Comparison of ENCODE assay signal across 25 cellular contexts in genomic region chr12:9640024-9640423, GRCh38. TPM values are rescaled to one million over a fixed set of nuclear protein-coding genes. Genes with fewer than 3 reads are reported as not detected.
A peak's percentile ranks its signal among the peaks of the same experiment; 100 is the strongest.
DNase-seq lines count a peak whose midpoint lies in the region; ATAC-seq, FAIRE-seq and TF ChIP-seq lines count a peak whose summit lies in the region.
"Had no signal": no experiment of that assay in that cellular context is flagged by ENCODE, and none has a peak within 500 bp of the region (broad histone marks: within the 10 kb centered on the region; RNA-seq: fewer than 3 reads in every experiment).

No MANE protein-coding gene starts in this region.

- 82% methylated on average over 2 of the region's 2 CpGs for WGBS in HepG2 (ENCODE audit: low lambda C conversion rate)
- 76% methylated on average over 2 of the region's 2 CpGs for WGBS in right lobe of liver (ENCODE audit: insufficient coverage, low coverage, low lambda C conversion rate, missing lambda C conversion rate)
- 43% methylated on average over 2 of the region's 2 CpGs for WGBS in K562 (ENCODE audit: insufficient coverage, low coverage, missing lambda C conversion rate)

- FAIRE-seq in HepG2 (lab: Jason Lieb, UNC) (no peak), GM19239 (lab: Jason Lieb, UNC) (peak; percentile 63), K562 (lab: Jason Lieb, UNC) (no peak)
- FAIRE-seq: D721Med, G401.6, GM12891, GM18507 had no signal

- in situ Hi-C loops in HepG2 (cut with HindIII; ENCODE audit: extremely low pct_ligation_motif_present, low pct_unique_long_range_greater_than_20kb): no loop called here
- in situ Hi-C loops in K562 (cut with MboI): loop anchor here (25.0 kb wide), 1 partner anchor 303 kb away; no protein-coding TSS in a partner anchor

- intact Hi-C loops in HepG2 (cut with micrococcal nuclease; ENCODE audit: unreplicated experiment): no loop called here
- intact Hi-C loops in right lobe of liver (cut with DNase I): no loop called here
- intact Hi-C loops in K562 (cut with micrococcal nuclease): no loop called here
- intact Hi-C loops in posterior vena cava (cut with DNase I): no loop called here

- H3K27me3 ChIP-seq in HepG2 (ENCODE audit: control insufficient read depth in 1 of 2, insufficient read depth in 2 of 2, low read length in 2 of 2) (no peaks in the 10 kb centered on the region), right lobe of liver (no peaks in the 10 kb centered on the region), K562 (ENCODE audit: control insufficient read depth in 2 of 2, insufficient read depth in 2 of 2, low read length in 2 of 2) (no peaks in the 10 kb centered on the region)
- H3K27me3 ChIP-seq: BLaER1 treated with 17β-estradiol and CSF1 and Interleukin-3, amounts not matched to agents 10 nM and 100 nM had no signal

- no peak overlapping the region for H3K4me3 ChIP-seq in HepG2 (replicated peaks in 1 of 3; ENCODE audit: insufficient read depth in 1 of 3, low read depth in 2 of 3, low read length in 3 of 3)
- H3K4me3 ChIP-seq in right lobe of liver: no peak overlapping the region
- H3K4me3 ChIP-seq in K562: no peak overlapping the region
- H3K4me3 ChIP-seq: BLaER1 treated with 17β-estradiol and CSF1 and Interleukin-3, amounts not matched to agents 10 nM and 100 nM had no signal

- no peaks in the 10 kb centered on the region for H3K36me3 ChIP-seq in HepG2 (replicated peaks in 1 of 2; ENCODE audit: control insufficient read depth in 1 of 2, insufficient read depth in 2 of 2, low read length in 2 of 2)
- no peaks in the 10 kb centered on the region for H3K36me3 ChIP-seq in right lobe of liver
- H3K36me3 ChIP-seq in K562 (ENCODE audit: control insufficient read depth, insufficient read depth, low read length): no peaks in the 10 kb centered on the region

- H3K79me2 ChIP-seq in HepG2 (ENCODE audit: insufficient read depth, low read length) (no peaks in the 10 kb centered on the region), K562 (ENCODE audit: control insufficient read depth, insufficient read depth, low read length) (no peaks in the 10 kb centered on the region)

- H3K9ac ChIP-seq in HepG2 (ENCODE audit: insufficient read depth, low read depth, low read length) (no peak overlapping the region), K562 (ENCODE audit: insufficient read depth in 1 of 2, low read depth in 2 of 2, low read length in 2 of 2) (no peak overlapping the region)
- H3K9ac ChIP-seq: BLaER1 treated with 17β-estradiol and CSF1 and Interleukin-3, amounts not matched to agents 10 nM and 100 nM had no signal

- H3K9me1 ChIP-seq in K562 (ENCODE audit: control insufficient read depth, insufficient read depth, low read length): no peaks in the 10 kb centered on the region

- no peak for ATAC-seq in HepG2
- ATAC-seq in right lobe of liver: no peak
- no peak for ATAC-seq in K562
- no peak for ATAC-seq in HG02938 (IDR thresholded peaks at IDR 0.05; ENCODE audit: unreplicated experiment)
- ATAC-seq in HG02981 (IDR thresholded peaks at IDR 0.05; ENCODE audit: unreplicated experiment): no peak
- ATAC-seq: CD8-positive, alpha-beta T cell had no signal

- POLR2A ChIA-PET in HepG2 (lab: Yijun Ruan, JAX): no interaction called here
- POLR2A ChIA-PET in K562 (lab: Yijun Ruan, JAX): no interaction called here

- BruUV-seq in HepG2 (replicated peaks; lab: Mats Ljungman, UMichigan): no TSS peak
- no TSS peak for BruUV-seq in K562 (replicated peaks; lab: Mats Ljungman, UMichigan)

- TF ChIP-seq RAD21 in HepG2 (CRISPR knock-in tag; IDR thresholded peaks at IDR 0.05) (no peak), K562 (CRISPR knock-in tag; conservative IDR thresholded peaks at IDR 0.05 in 1 of 2, IDR thresholded peaks at IDR 0.05 in 1 of 2) (no peak)

- TF ChIP-seq POLR2A in HepG2 (IDR thresholded peaks at IDR 0.05; ENCODE audit: insufficient read depth in 1 of 2, low read depth in 2 of 2, low read length in 2 of 2): no peak
- no peak for TF ChIP-seq POLR2A in right lobe of liver (IDR thresholded peaks at IDR 0.05)
- TF ChIP-seq POLR2A in K562 (conservative IDR thresholded peaks at IDR 0.05): no peak

- H3K4me1 ChIP-seq in HepG2 (ENCODE audit: insufficient read depth, low read length): no peaks in the 10 kb centered on the region
- H3K4me1 ChIP-seq in right lobe of liver: no peaks in the 10 kb centered on the region
- no peaks in the 10 kb centered on the region; a peak in 1 of 5 replicates for H3K4me1 ChIP-seq in K562 (replicated peaks in 1 of 2; ENCODE audit: control insufficient read depth in 2 of 2, insufficient read depth in 2 of 2, low read length in 2 of 2)

- H3K9me3 ChIP-seq in HepG2 (ENCODE audit: low read length) (no peaks in the 10 kb centered on the region), right lobe of liver (no peaks in the 10 kb centered on the region), K562 (replicated peaks; ENCODE audit: control insufficient read depth, insufficient read depth, low read depth, low read length) (peaks cover 13% of the 10 kb centered on the region)

- TF ChIP-seq CTCF in HepG2 (CRISPR knock-in tag; IDR thresholded peaks at IDR 0.05) (no peak), right lobe of liver (IDR thresholded peaks at IDR 0.05) (no peak), K562 (IDR thresholded peaks at IDR 0.05 in 2 of 3, conservative IDR thresholded peaks at IDR 0.05 in 1 of 3; ENCODE audit: insufficient read depth in 2 of 3, low read depth in 1 of 3, low read length in 3 of 3) (no peak)

- H2AFZ ChIP-seq in HepG2 (ENCODE audit: low read length) (no peak overlapping the region), K562 (ENCODE audit: low read depth, low read length) (no peak overlapping the region)

- CTCF ChIA-PET in HepG2 (lab: Yijun Ruan, JAX; ENCODE audit: low intra/inter-chr PET ratio, low total read pairs): no interaction called here
- CTCF ChIA-PET in K562 (lab: Yijun Ruan, JAX; ENCODE audit: low intra/inter-chr PET ratio): no interaction called here

- H3K27ac ChIP-seq in HepG2 (ENCODE audit: extremely low read length, insufficient read depth, low read length): no peak overlapping the region
- H3K27ac ChIP-seq in right lobe of liver: no peak overlapping the region
- H3K27ac ChIP-seq in K562 (ENCODE audit: extremely low read depth, low read depth, low read length): no peak overlapping the region
- H3K27ac ChIP-seq: 22Rv1; BLaER1 treated with 17β-estradiol and CSF1 and Interleukin-3, amounts not matched to agents 10 nM and 100 nM; C4-2B had no signal

- H3K4me2 ChIP-seq in HepG2 (ENCODE audit: low read depth, low read length) (no peak overlapping the region), K562 (ENCODE audit: insufficient read depth, low read length) (no peak overlapping the region)

- H4K20me1 ChIP-seq in HepG2 (ENCODE audit: insufficient read depth, low read length) (no peaks in the 10 kb centered on the region), K562 (replicated peaks; ENCODE audit: control insufficient read depth, insufficient read depth, low read length) (no peaks in the 10 kb centered on the region)
- H4K20me1 ChIP-seq: BLaER1 treated with 17β-estradiol and CSF1 and Interleukin-3, amounts not matched to agents 10 nM and 100 nM had no signal

- DNase-seq in HepG2 (ENCODE audit: low spot score): no peak
- DNase-seq in right lobe of liver: no peak
- DNase-seq in GM19239 (ENCODE audit: insufficient read length, low spot score): no peak
- DNase-seq in K562 (ENCODE audit: extremely low read depth in 1 of 4, low spot score in 3 of 4): no peak
- no peak for DNase-seq in posterior vena cava (ENCODE audit: low spot score)
- DNase-seq: ACHN; Caco-2; Calu3; CD4-positive, alpha-beta T cell; CD8-positive, alpha-beta T cell; DMS79 treated with DMSO at 0.1 percent for 48 hours; GF-D8 had no signal

- TF ChIP-seq EP300 in HepG2 (IDR thresholded peaks at IDR 0.05; ENCODE audit: low read depth in 2 of 2, low read length in 2 of 2) (no peak), HepG2 (CRISPR knock-in tag; IDR thresholded peaks at IDR 0.05; ENCODE audit: borderline replicate concordance) (no peak), K562 (IDR thresholded peaks at IDR 0.05; ENCODE audit: low read length) (no peak)

RNA-seq across cellular contexts. Expression of gene CLEC2D, which starts 29.5 kb away (rescaled TPM):
- 0.69 and 2.5 TPM in 2 replicates for total RNA-seq in HepG2 (2016; rRNA removed; fragmentation: Illumina TruSeq; extraction: Trizol)
- 4.0 TPM in 2 replicates for total RNA-seq in HepG2 (2016; cell fraction: cytosol; rRNA removed; fragmentation: Illumina TruSeq; extraction: Trizol; ENCODE audit: low read depth)
- 0.18 and 2.5 TPM in 2 replicates for total RNA-seq in HepG2 (2016; cell fraction: insoluble cytoplasmic fraction; rRNA removed; fragmentation: Illumina TruSeq; extraction: Trizol)
- 0.87 and 2.4 TPM in 2 replicates for total RNA-seq in HepG2 (2016; cell fraction: membrane; rRNA removed; fragmentation: Illumina TruSeq; extraction: Trizol)
- 7.5 and 7.7 TPM in 2 replicates for total RNA-seq in HepG2 (2016; cell fraction: nucleus; rRNA removed; fragmentation: Illumina TruSeq; extraction: Trizol)
- polyA plus RNA-seq in HepG2 (2011; rRNA removed): 7.7 and 8.6 TPM in 2 replicates
- polyA plus RNA-seq in HepG2 (2011; cell fraction: cytosol; rRNA removed): 0.85 and 3.0 TPM in 2 replicates
- polyA plus RNA-seq in HepG2 (2011; cell fraction: nucleus; rRNA removed): 30.5 and 31.4 TPM in 2 replicates
- 5.3 and 5.9 TPM in 2 replicates for polyA plus RNA-seq in HepG2 (2012)
- 0.26 and 0.28 TPM in 2 replicates for polyA plus RNA-seq in HepG2 (2016; cell fraction: cytosol; fragmentation: Illumina TruSeq; extraction: Trizol; ENCODE audit: low read depth)
- polyA plus RNA-seq in HepG2 (2016; cell fraction: insoluble cytoplasmic fraction; fragmentation: Illumina TruSeq; extraction: Trizol; ENCODE audit: low read depth): 0.49 and 1.2 TPM in 2 replicates
- 0.22 and 0.38 TPM in 2 replicates for polyA plus RNA-seq in HepG2 (2016; cell fraction: membrane; fragmentation: Illumina TruSeq; extraction: Trizol; ENCODE audit: low read depth)
- polyA plus RNA-seq in HepG2 (2016; cell fraction: nucleus; fragmentation: Illumina TruSeq; extraction: Trizol; ENCODE audit: insufficient read depth, low read depth): 19.9 and 22.7 TPM in 2 replicates
- 0.42 and 2.6 TPM in 2 replicates for polyA minus RNA-seq in HepG2 (2011; rRNA and poly(A)+ RNA removed; ENCODE audit: low replicate concordance)
- 0.26 and 2.0 TPM in 2 replicates for polyA minus RNA-seq in HepG2 (2011; cell fraction: cytosol; rRNA and poly(A)+ RNA removed)
- polyA minus RNA-seq in HepG2 (2011; cell fraction: nucleus; rRNA and poly(A)+ RNA removed): 26.3 and 30.8 TPM in 2 replicates
- total RNA-seq in right lobe of liver: 1 to 10 TPM in 5 of 6 experiments, under 1 TPM in 1; 0.62 to 4.4 (median 1.6) TPM
- 5.6 and 13.6 TPM in 2 replicates for total RNA-seq in K562 (2011; cell fraction: chromatin; rRNA removed; ENCODE audit: low replicate concordance)
- 2.0 and 3.9 TPM in 2 replicates for total RNA-seq in K562 (2011; cell fraction: nucleolus; rRNA removed)
- total RNA-seq in K562 (2011; cell fraction: nucleoplasm; rRNA removed): 6.0 and 6.7 TPM in 2 replicates
- 0.57 and 1.9 TPM in 2 replicates for total RNA-seq in K562 (2014; rRNA removed)
- total RNA-seq in K562 (2014; rRNA removed; fragmentation: Illumina TruSeq; extraction: Trizol): 2.6 and 3.2 TPM in 2 replicates
- 2.6 and 2.7 TPM in 2 replicates for total RNA-seq in K562 (2015; rRNA removed; fragmentation: Illumina TruSeq; extraction: Trizol)
- total RNA-seq in K562 (2021): 2.2 TPM in 2 replicates
- polyA plus RNA-seq in K562 (2011; rRNA removed): 5.0 and 6.1 TPM in 2 replicates
- polyA plus RNA-seq in K562 (2011; cell fraction: cytosol; rRNA removed): 0.76 and 2.0 TPM in 2 replicates
- 9.7 and 20.7 TPM in 2 replicates for polyA plus RNA-seq in K562 (2011; cell fraction: nucleus; rRNA removed)
- 1.4 and 7.6 TPM in 2 replicates for polyA plus RNA-seq in K562 (2012)
- polyA plus RNA-seq in K562 (2014; fragmentation: Illumina TruSeq; extraction: Trizol): 2.1 and 2.2 TPM in 2 replicates
- polyA plus RNA-seq in K562 (2014; fragmentation: Nextera tagmentation; extraction: Ambion mirVana): 1 to 10 TPM; 1.4 TPM
- polyA plus RNA-seq in K562 (2014; rRNA removed): 2.0 and 3.7 TPM in 2 replicates
- 3.5 and 4.2 TPM in 2 replicates for polyA minus RNA-seq in K562 (2011; rRNA and poly(A)+ RNA removed)
- polyA minus RNA-seq in K562 (2011; cell fraction: cytosol; rRNA and poly(A)+ RNA removed): 1.4 TPM in 1 of 2 replicates, not detected in the other
- 3.1 and 6.4 TPM in 2 replicates for polyA minus RNA-seq in K562 (2011; cell fraction: nucleus; rRNA and poly(A)+ RNA removed)
- 10 to 100 TPM in 1 of 2 donors, 1 to 10 TPM in 1; 7.8 to 12.6 TPM for total RNA-seq in posterior vena cava

RNA-seq across cellular contexts. Expression of gene KLRB1, which starts 32.3 kb away (rescaled TPM):
- not detected in 2 replicates for total RNA-seq in HepG2 (2016; rRNA removed; fragmentation: Illumina TruSeq; extraction: Trizol)
- not detected in 2 replicates for total RNA-seq in HepG2 (2016; cell fraction: cytosol; rRNA removed; fragmentation: Illumina TruSeq; extraction: Trizol; ENCODE audit: low read depth)
- not detected in 2 replicates for total RNA-seq in HepG2 (2016; cell fraction: insoluble cytoplasmic fraction; rRNA removed; fragmentation: Illumina TruSeq; extraction: Trizol)
- not detected in 2 replicates for total RNA-seq in HepG2 (2016; cell fraction: membrane; rRNA removed; fragmentation: Illumina TruSeq; extraction: Trizol)
- not detected in 2 replicates for total RNA-seq in HepG2 (2016; cell fraction: nucleus; rRNA removed; fragmentation: Illumina TruSeq; extraction: Trizol)
- not detected in 2 replicates for polyA plus RNA-seq in HepG2 (2011; rRNA removed)
- polyA plus RNA-seq in HepG2 (2011; cell fraction: cytosol; rRNA removed): not detected in 2 replicates
- polyA plus RNA-seq in HepG2 (2011; cell fraction: nucleus; rRNA removed): not detected in 2 replicates
- polyA plus RNA-seq in HepG2 (2012): not detected in 2 replicates
- not detected in 2 replicates for polyA plus RNA-seq in HepG2 (2016; cell fraction: cytosol; fragmentation: Illumina TruSeq; extraction: Trizol; ENCODE audit: low read depth)
- polyA plus RNA-seq in HepG2 (2016; cell fraction: insoluble cytoplasmic fraction; fragmentation: Illumina TruSeq; extraction: Trizol; ENCODE audit: low read depth): not detected in 2 replicates
- polyA plus RNA-seq in HepG2 (2016; cell fraction: membrane; fragmentation: Illumina TruSeq; extraction: Trizol; ENCODE audit: low read depth): not detected in 2 replicates
- polyA plus RNA-seq in HepG2 (2016; cell fraction: nucleus; fragmentation: Illumina TruSeq; extraction: Trizol; ENCODE audit: insufficient read depth, low read depth): not detected in 2 replicates
- not detected in 2 replicates for polyA minus RNA-seq in HepG2 (2011; rRNA and poly(A)+ RNA removed; ENCODE audit: low replicate concordance)
- polyA minus RNA-seq in HepG2 (2011; cell fraction: cytosol; rRNA and poly(A)+ RNA removed): not detected in 2 replicates
- not detected in 2 replicates for polyA minus RNA-seq in HepG2 (2011; cell fraction: nucleus; rRNA and poly(A)+ RNA removed)
- total RNA-seq in right lobe of liver: 1 to 10 TPM in 3 of 6 experiments, under 1 TPM in 3; 0.22 to 1.9 (median 1.1) TPM
- total RNA-seq in K562 (2011; cell fraction: chromatin; rRNA removed; ENCODE audit: low replicate concordance): not detected in 2 replicates
- total RNA-seq in K562 (2011; cell fraction: nucleolus; rRNA removed): not detected in 2 replicates
- total RNA-seq in K562 (2011; cell fraction: nucleoplasm; rRNA removed): not detected in 2 replicates
- not detected in 2 replicates for total RNA-seq in K562 (2014; rRNA removed)
- not detected in 2 replicates for total RNA-seq in K562 (2014; rRNA removed; fragmentation: Illumina TruSeq; extraction: Trizol)
- total RNA-seq in K562 (2015; rRNA removed; fragmentation: Illumina TruSeq; extraction: Trizol): not detected in 2 replicates
- total RNA-seq in K562 (2021): not detected in 2 replicates
- polyA plus RNA-seq in K562 (2011; rRNA removed): not detected in 2 replicates
- not detected in 2 replicates for polyA plus RNA-seq in K562 (2011; cell fraction: cytosol; rRNA removed)
- not detected in 2 replicates for polyA plus RNA-seq in K562 (2011; cell fraction: nucleus; rRNA removed)
- not detected in 2 replicates for polyA plus RNA-seq in K562 (2012)
- not detected in 2 replicates for polyA plus RNA-seq in K562 (2014; fragmentation: Illumina TruSeq; extraction: Trizol)
- not detected for polyA plus RNA-seq in K562 (2014; fragmentation: Nextera tagmentation; extraction: Ambion mirVana)
- not detected in 2 replicates for polyA plus RNA-seq in K562 (2014; rRNA removed)
- not detected in 2 replicates for polyA minus RNA-seq in K562 (2011; rRNA and poly(A)+ RNA removed)
- polyA minus RNA-seq in K562 (2011; cell fraction: cytosol; rRNA and poly(A)+ RNA removed): not detected in 2 replicates
- polyA minus RNA-seq in K562 (2011; cell fraction: nucleus; rRNA and poly(A)+ RNA removed): not detected in 2 replicates
- 1 to 10 TPM in 1 of 2 donors, under 1 TPM in 1; 0.67 to 1.0 TPM for total RNA-seq in posterior vena cava
- total RNA-seq: A172, A673, Caco-2, Calu3 had no signal
- polyA plus RNA-seq: AG04450, BJ had no signal

Comparison
In these comparisons a context has a peak if more than half of its experiments do, and no peak if none do; other contexts are left out.
1. Of the 241 proteins assayed by ChIP-seq in both HepG2 and K562: peak only in HepG2: MAFF; only in K562: MAFG; in both: MAFK; in neither: 238.